Comparison of ENCODE assay signal across 28 cellular contexts in genomic region chrX:13552892-13553291, GRCh38. TPM values are rescaled to one million over a fixed set of nuclear protein-coding genes. Genes with fewer than 3 reads are reported as not detected.
"Had no signal": no experiment of that assay in that cellular context is flagged by ENCODE, and none has a peak within 500 bp of the region (broad histone marks: within the 10 kb centered on the region; RNA-seq: fewer than 3 reads in every experiment).

No MANE protein-coding gene starts in this region.

- H3K27me3 ChIP-seq: suprapubic skin, testis, tibial artery, transverse colon, upper lobe of left lung, upper lobe of right lung, uterus, vagina had no signal

- DNase-seq: stimulated activated CD4-positive, alpha-beta T cell treated with anti-CD3 and anti-CD28 coated beads, Interleukin-2, amount 100 ng/mL, for 48 hours; stimulated activated CD4-positive, alpha-beta T cell treated with anti-CD3 and anti-CD28 coated beads, Interleukin-4, amount 100 ng/mL, for 1 hour; stimulated activated CD4-positive, alpha-beta T cell treated with anti-CD3 and anti-CD28 coated beads, Interleukin-4, amount 100 ng/mL, for 24 hours; stimulated activated CD4-positive, alpha-beta T cell treated with anti-CD3 and anti-CD28 coated beads, Interleukin-4, amount 100 ng/mL, for 4 hours; stimulated activated CD8-positive, alpha-beta memory T cell treated with anti-CD3 and anti-CD28 coated beads, Interleukin-4, amount 100 ng/mL, for 48 hours; stimulated activated naive B cell treated with anti-CD40 and anti-IgM and Interleukin-4, amounts not matched to agents 10 μg/mL and 1 μg/mL and 100 μg/mL, for 72 hours; stimulated activated naive CD4-positive, alpha-beta T cell; stimulated activated naive CD4-positive, alpha-beta T cell treated with Interleukin-2 at 50 U/mL for 16 hours; stimulated activated naive CD8-positive, alpha-beta T cell treated with anti-CD3 and anti-CD28 coated beads, Interleukin-15, amount 100 ng/mL, for 72 hours; stimulated activated naive CD8-positive, alpha-beta T cell treated with anti-CD3 and anti-CD28 coated beads, Interleukin-15, Interleukin-2, amounts not matched to agents 100 U/mL and 50 U/mL, for 24 hours; stomach; substantia nigra; testis; thyroid gland; tibial artery; transverse colon; upper lobe of left lung; upper lobe of right lung; uterus had no signal

- H3K4me3 Mint-ChIP-seq: stimulated activated effector memory CD8-positive, alpha-beta T cell treated with anti-CD3 and anti-CD28 coated beads, Interleukin-12 subunit alpha, Interleukin-12 subunit beta, amount 100 ng/mL, for 72 hours; stimulated activated memory B cell treated with anti-CD40 and anti-IgM and Interleukin-4, amounts not matched to agents 10 μg/mL and 1 μg/mL and 100 μg/mL, for 72 hours; stimulated activated naive B cell treated with anti-CD40 and anti-IgM and Interleukin-4, amounts not matched to agents 10 μg/mL and 1 μg/mL and 100 μg/mL, for 72 hours; stimulated activated naive CD8-positive, alpha-beta T cell treated with anti-CD3 and anti-CD28 coated beads, Interleukin-15, amount 100 ng/mL, for 72 hours; stimulated activated naive CD8-positive, alpha-beta T cell treated with anti-CD3 and anti-CD28 coated beads, Interleukin-15, Interleukin-2, amounts not matched to agents 100 ng/mL and 50 ng/mL, for 24 hours; type B pancreatic cell had no signal

- H3K4me1 Mint-ChIP-seq: stimulated activated naive B cell treated with anti-CD40 and anti-IgM and Interleukin-4, amounts not matched to agents 10 μg/mL and 1 μg/mL and 100 μg/mL, for 72 hours had no signal

- H3K4me3 ChIP-seq: stomach, suprapubic skin, testis, thoracic aorta, thyroid gland, tibial artery, tibial nerve, transverse colon, upper lobe of left lung, upper lobe of right lung, uterus, vagina had no signal

- H3K27ac ChIP-seq: stomach, suprapubic skin, testis, thoracic aorta, thyroid gland, tibial artery, tibial nerve, transverse colon, upper lobe of left lung, upper lobe of right lung, uterus, vagina had no signal

- H3K9me3 Mint-ChIP-seq: stimulated activated effector memory CD8-positive, alpha-beta T cell treated with anti-CD3 and anti-CD28 coated beads, Interleukin-12 subunit alpha, Interleukin-12 subunit beta, amount 100 ng/mL, for 72 hours; stimulated activated memory B cell treated with anti-CD40 and anti-IgM and Interleukin-4, amounts not matched to agents 10 μg/mL and 1 μg/mL and 100 μg/mL, for 72 hours; stimulated activated naive B cell treated with anti-CD40 and anti-IgM and Interleukin-4, amounts not matched to agents 10 μg/mL and 1 μg/mL and 100 μg/mL, for 72 hours; stimulated activated naive CD8-positive, alpha-beta T cell treated with anti-CD3 and anti-CD28 coated beads, Interleukin-15, Interleukin-2, amounts not matched to agents 100 ng/mL and 50 ng/mL, for 24 hours had no signal

- FAIRE-seq: urothelium cell line had no signal

- H3K36me3 ChIP-seq: stomach, suprapubic skin, thoracic aorta, thyroid gland, tibial artery, tibial nerve, transverse colon, upper lobe of left lung, upper lobe of right lung, uterus, vagina had no signal

- H3K27me3 Mint-ChIP-seq: type B pancreatic cell had no signal

- H3K9me3 ChIP-seq: stomach, suprapubic skin, testis, thoracic aorta, thyroid gland, tibial artery, tibial nerve, transverse colon, upper lobe of left lung, upper lobe of right lung, uterus, vagina had no signal

- H3K4me1 ChIP-seq: stomach, suprapubic skin, testis, thyroid gland, tibial artery, tibial nerve, transverse colon, upper lobe of left lung, upper lobe of right lung, uterus, vagina had no signal

- H3K36me3 Mint-ChIP-seq: stimulated activated memory B cell treated with anti-CD40 and anti-IgM and Interleukin-4, amounts not matched to agents 10 μg/mL and 1 μg/mL and 100 μg/mL, for 72 hours; stimulated activated naive B cell treated with anti-CD40 and anti-IgM and Interleukin-4, amounts not matched to agents 10 μg/mL and 1 μg/mL and 100 μg/mL, for 72 hours; type B pancreatic cell had no signal

- ATAC-seq: stimulated activated effector memory CD8-positive, alpha-beta T cell treated with anti-CD3 and anti-CD28 coated beads, Interleukin-12 subunit alpha, Interleukin-12 subunit beta, amount 100 ng/mL, for 72 hours; stimulated activated memory B cell treated with anti-CD40 and anti-IgM and Interleukin-4, amounts not matched to agents 10 μg/mL and 1 μg/mL and 100 μg/mL, for 72 hours; stimulated activated naive B cell treated with anti-CD40 and anti-IgM and Interleukin-4, amounts not matched to agents 10 μg/mL and 1 μg/mL and 100 μg/mL, for 72 hours; stimulated activated naive CD8-positive, alpha-beta T cell treated with anti-CD3 and anti-CD28 coated beads, Interleukin-15, amount 100 ng/mL, for 72 hours; stimulated activated naive CD8-positive, alpha-beta T cell treated with anti-CD3 and anti-CD28 coated beads, Interleukin-15, Interleukin-2, amounts not matched to agents 100 U/mL and 50 U/mL, for 24 hours; upper lobe of right lung had no signal

- H3K27ac Mint-ChIP-seq: stimulated activated effector memory CD8-positive, alpha-beta T cell treated with anti-CD3 and anti-CD28 coated beads, Interleukin-12 subunit alpha, Interleukin-12 subunit beta, amount 100 ng/mL, for 72 hours; stimulated activated memory B cell treated with anti-CD40 and anti-IgM and Interleukin-4, amounts not matched to agents 10 μg/mL and 1 μg/mL and 100 μg/mL, for 72 hours; stimulated activated naive B cell treated with anti-CD40 and anti-IgM and Interleukin-4, amounts not matched to agents 10 μg/mL and 1 μg/mL and 100 μg/mL, for 72 hours; stimulated activated naive CD8-positive, alpha-beta T cell treated with anti-CD3 and anti-CD28 coated beads, Interleukin-15, Interleukin-2, amounts not matched to agents 100 ng/mL and 50 ng/mL, for 24 hours; type B pancreatic cell had no signal

RNA-seq across cellular contexts. Expression of gene EGFL6, which starts 16.5 kb away (rescaled TPM):
- total RNA-seq: thoracic aorta, thyroid gland, tibial nerve, transverse colon had no signal
